ENCODE assay signal across 18 cellular contexts in the genomic region with DNA sequence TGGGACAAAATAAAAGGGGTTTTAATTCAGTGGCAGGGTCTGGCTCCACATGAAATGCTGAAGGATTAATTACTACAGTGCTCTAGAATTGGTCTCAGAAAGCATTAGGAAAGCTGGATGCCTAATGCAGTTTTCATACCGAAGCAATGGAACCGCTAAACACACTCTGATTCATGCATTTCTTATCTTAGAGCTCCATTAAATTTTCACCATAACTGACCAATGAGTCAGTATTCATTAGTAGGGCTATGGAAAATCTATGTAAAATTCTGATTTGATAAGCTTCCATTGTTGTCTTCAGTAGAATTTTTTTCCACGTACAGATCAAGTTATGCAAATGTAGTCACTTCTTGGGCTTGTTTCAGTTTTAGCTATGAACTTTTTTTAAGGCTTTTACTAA.
A peak's percentile ranks its signal among the peaks of the same experiment; 100 is the strongest.
DNase-seq lines count a peak whose midpoint lies in the region; ATAC-seq, FAIRE-seq and TF ChIP-seq lines count a peak whose summit lies in the region.
"Had no signal": no experiment of that assay in that cellular context is flagged by ENCODE, and none has a peak within 500 bp of the region (broad histone marks: within the 10 kb centered on the region; RNA-seq: fewer than 3 reads in every experiment).

No MANE protein-coding gene starts in this region.

- intact Hi-C loops in CD4-positive, alpha-beta T cell (cut with DNase I, micrococcal nuclease): no loop called here

- FAIRE-seq in astrocyte (lab: Jason Lieb, UNC): peak; percentile 94
- FAIRE-seq: G401.6 had no signal

- H3K9me3 ChIP-seq in astrocyte (ENCODE audit: insufficient read depth, low read depth, low read length): no peaks in the 10 kb centered on the region
- H3K9me3 ChIP-seq in SJCRH30 (replicated peaks): 0 out of 2 replicates have a peak, but pooled peaks cover 3% of the 10 kb centered on the region
- H3K9me3 ChIP-seq in CD4-positive, alpha-beta T cell (ENCODE audit: control insufficient read depth, low read length): no peaks in the 10 kb centered on the region
- H3K9me3 ChIP-seq: heart left ventricle, uterus had no signal

- CTCF ChIA-PET in CD4-positive, alpha-beta T cell (lab: Charles Lee): interaction anchor here (0.8 kb wide), 2 partner anchors 10 to 11 kb away, joined by 3 to 4 read pairs; no protein-coding TSS in a partner anchor

- no peaks in the 10 kb centered on the region for H3K9me3 Mint-ChIP-seq in astrocyte (ENCODE audit: unreplicated experiment)
- H3K9me3 Mint-ChIP-seq in CD4-positive, alpha-beta T cell: no peaks in the 10 kb centered on the region

- no peaks in the 10 kb centered on the region for H3K27me3 Mint-ChIP-seq in astrocyte (ENCODE audit: low read depth, unreplicated experiment)
- H3K27me3 Mint-ChIP-seq in CD4-positive, alpha-beta T cell: no peaks in the 10 kb centered on the region
- H3K27me3 Mint-ChIP-seq: activated CD8-positive, alpha-beta memory T cell treated with anti-CD3 and anti-CD28 coated beads, Interleukin-2, amount 10 ng/mL, durations not matched to agents 7 days and 5 days; activated naive CD8-positive, alpha-beta T cell treated with anti-CD3 and anti-CD28 coated beads, Interleukin-2, amount 10 ng/mL, durations not matched to agents 7 days and 5 days had no signal

- no peak overlapping the region for H3K27ac Mint-ChIP-seq in astrocyte (ENCODE audit: unreplicated experiment)
- H3K27ac Mint-ChIP-seq in CD4-positive, alpha-beta T cell: no peak overlapping the region
- H3K27ac Mint-ChIP-seq: activated CD8-positive, alpha-beta memory T cell treated with anti-CD3 and anti-CD28 coated beads, Interleukin-2, amount 10 ng/mL, durations not matched to agents 7 days and 5 days; activated naive CD8-positive, alpha-beta T cell treated with anti-CD3 and anti-CD28 coated beads, Interleukin-2, amount 10 ng/mL, durations not matched to agents 7 days and 5 days had no signal

- H3K27me3 ChIP-seq in astrocyte (ENCODE audit: insufficient read depth, low read length): no peaks in the 10 kb centered on the region
- H3K27me3 ChIP-seq in SJCRH30: no peaks in the 10 kb centered on the region
- no peaks in the 10 kb centered on the region for H3K27me3 ChIP-seq in CD4-positive, alpha-beta T cell (ENCODE audit: control insufficient read depth, insufficient read depth, low read length)
- H3K27me3 ChIP-seq: BLaER1 treated with 17β-estradiol and CSF1 and Interleukin-3, amounts not matched to agents 10 nM and 100 nM; heart left ventricle; uterus had no signal

- no peak for ATAC-seq in CD4-positive, alpha-beta T cell (ENCODE audit: poor library complexity)
- ATAC-seq in GM21737 (IDR thresholded peaks at IDR 0.05; ENCODE audit: unreplicated experiment): no peak
- ATAC-seq: activated CD8-positive, alpha-beta memory T cell treated with anti-CD3 and anti-CD28 coated beads, Interleukin-2, amount 10 ng/mL, durations not matched to agents 7 days and 5 days; heart left ventricle; left lobe of liver; Right ventricle myocardium inferior had no signal

- POLR2A ChIA-PET in CD4-positive, alpha-beta T cell (lab: Charles Lee): no interaction called here

- H3K4me1 ChIP-seq in astrocyte (ENCODE audit: insufficient read depth, low read length) (peaks cover 5% of the 10 kb centered on the region), SJCRH30 (no peaks in the 10 kb centered on the region)
- H3K4me1 ChIP-seq: uterus had no signal

- in situ Hi-C loops in ACHN (cut with HindIII; ENCODE audit: low pct_ligation_motif_present, low pct_unique_long_range_greater_than_20kb, low sequenced_read_pairs): no loop called here

- H3K36me3 ChIP-seq in astrocyte (ENCODE audit: insufficient read depth, low read length) (no peaks in the 10 kb centered on the region), SJCRH30 (no peaks in the 10 kb centered on the region)
- H3K36me3 ChIP-seq: heart left ventricle, uterus had no signal

- peak overlapping the region; percentile 18 for H2AFZ ChIP-seq in astrocyte (ENCODE audit: low read depth, low read length)

- TF ChIP-seq CTCF in astrocyte (IDR thresholded peaks at IDR 0.05; ENCODE audit: insufficient read depth, low read depth, low read length): no peak
- TF ChIP-seq CTCF in CD4-positive, alpha-beta T cell (IDR thresholded peaks at IDR 0.05): no peak

- peak overlapping the region; percentile 60 for H3K27ac ChIP-seq in astrocyte (ENCODE audit: low read depth, low read length)
- H3K27ac ChIP-seq in SJCRH30: no peak overlapping the region
- H3K27ac ChIP-seq in CD4-positive, alpha-beta T cell (ENCODE audit: low read depth, low read length): no peak overlapping the region
- H3K27ac ChIP-seq: BLaER1 treated with 17β-estradiol and CSF1 and Interleukin-3, amounts not matched to agents 10 nM and 100 nM; heart left ventricle had no signal

- H3K4me3 ChIP-seq in astrocyte (ENCODE audit: insufficient read depth, low read depth, low read length) (peak overlapping the region; percentile 13), SJCRH30 (no peak overlapping the region)
- H3K4me3 ChIP-seq: BLaER1 treated with 17β-estradiol and CSF1 and Interleukin-3, amounts not matched to agents 10 nM and 100 nM; uterus had no signal

- no peaks in the 10 kb centered on the region for H4K20me1 ChIP-seq in astrocyte (ENCODE audit: insufficient read depth, low read length)
- H4K20me1 ChIP-seq: BLaER1 treated with 17β-estradiol and CSF1 and Interleukin-3, amounts not matched to agents 10 nM and 100 nM had no signal

- DNase-seq in ACHN: peak; percentile 44
- DNase-seq in HS-27A (ENCODE audit: low read depth): peak; percentile 53
- peak; percentile 94 for DNase-seq in astrocyte (ENCODE audit: low read depth)
- peak; percentile 91 for DNase-seq in iris pigment epithelial cell (ENCODE audit: low read depth)
- DNase-seq in SJCRH30: no peak
- DNase-seq in CD4-positive, alpha-beta T cell: no peak
- DNase-seq in NCI-H2227 (lab: John Stamatoyannopoulos, UW; ENCODE audit: unreplicated experiment): no peak
- DNase-seq: activated CD8-positive, alpha-beta memory T cell treated with anti-CD3 and anti-CD28 coated beads, Interleukin-2, amount 10 ng/mL, durations not matched to agents 7 days and 5 days; activated naive CD8-positive, alpha-beta T cell treated with anti-CD3 and anti-CD28 coated beads, Interleukin-2, amount 10 ng/mL, durations not matched to agents 7 days and 5 days; heart left ventricle; NCI-H1105 treated with DMSO at 0.1 percent for 48 hours; stimulated activated CD4-positive, alpha-beta T cell treated with anti-CD3 and anti-CD28 coated beads, Interleukin-12 subunit alpha, Interleukin-12 subunit beta, amount 100 ng/mL, for 4 hours; uterus had no signal

- H3K79me2 ChIP-seq in astrocyte (ENCODE audit: insufficient read depth, low read length): no peaks in the 10 kb centered on the region

- no peaks in the 10 kb centered on the region for H3K4me1 Mint-ChIP-seq in astrocyte (ENCODE audit: low read depth, unreplicated experiment)
- H3K4me1 Mint-ChIP-seq in CD4-positive, alpha-beta T cell (ENCODE audit: low read depth): peaks cover 52% of the 10 kb centered on the region

- H3K4me2 ChIP-seq in astrocyte (ENCODE audit: low read length): peak overlapping the region; percentile 72
- H3K4me2 ChIP-seq: BLaER1 treated with 17β-estradiol and CSF1 and Interleukin-3, amounts not matched to agents 10 nM and 100 nM had no signal

- no peak overlapping the region for H3K9ac ChIP-seq in astrocyte (ENCODE audit: low read length)
- H3K9ac ChIP-seq: BLaER1 treated with 17β-estradiol and CSF1 and Interleukin-3, amounts not matched to agents 10 nM and 100 nM had no signal

- no peak overlapping the region for H3K4me3 Mint-ChIP-seq in astrocyte (ENCODE audit: unreplicated experiment)
- H3K4me3 Mint-ChIP-seq in CD4-positive, alpha-beta T cell: no peak overlapping the region
- H3K4me3 Mint-ChIP-seq: activated CD8-positive, alpha-beta memory T cell treated with anti-CD3 and anti-CD28 coated beads, Interleukin-2, amount 10 ng/mL, durations not matched to agents 7 days and 5 days; activated naive CD8-positive, alpha-beta T cell treated with anti-CD3 and anti-CD28 coated beads, Interleukin-2, amount 10 ng/mL, durations not matched to agents 7 days and 5 days had no signal

- peaks cover 3% of the 10 kb centered on the region for H3K36me3 Mint-ChIP-seq in astrocyte (ENCODE audit: low read depth, unreplicated experiment)
- peaks cover 82% of the 10 kb centered on the region for H3K36me3 Mint-ChIP-seq in CD4-positive, alpha-beta T cell (ENCODE audit: low read depth)

Comparison
In these comparisons a context has a peak if more than half of its experiments do, and no peak if none do; other contexts are left out.
1. DNase-seq: peak in ACHN (single experiment), HS-27A (single experiment), astrocyte (single experiment) and iris pigment epithelial cell (single experiment); none in SJCRH30 (0 of 2), CD4-positive, alpha-beta T cell (0 of 10) and NCI-H2227 (single experiment).